ENCODE assay signal across 8 cellular contexts in genomic region chr1:198156111-198156744, GRCh38. TPM values are rescaled to one million over a fixed set of nuclear protein-coding genes. Genes with fewer than 3 reads are reported as not detected.
DNase-seq lines count a peak whose midpoint lies in the region; ATAC-seq, FAIRE-seq and TF ChIP-seq lines count a peak whose summit lies in the region.

No MANE protein-coding gene starts in this region.

- H3K36me3 Mint-ChIP-seq in T-helper 17 cell (ENCODE audit: low read depth) (peaks cover 5% of the 10 kb centered on the region), astrocyte (ENCODE audit: low read depth, unreplicated experiment) (peaks cover 2% of the 10 kb centered on the region)

- H3K4me3 Mint-ChIP-seq in T-helper 17 cell = peak overlapping the region; percentile 100
- peak overlapping the region; percentile 88 for H3K4me3 Mint-ChIP-seq in astrocyte (ENCODE audit: unreplicated experiment)

- H3K27ac Mint-ChIP-seq in T-helper 17 cell (peak overlapping the region; percentile 100), astrocyte (ENCODE audit: unreplicated experiment) (peak overlapping the region; percentile 85)

- H4K20me1 ChIP-seq in astrocyte (ENCODE audit: insufficient read depth, low read length) = peaks cover 19% of the 10 kb centered on the region

- H3K9me3 ChIP-seq in T-helper 17 cell (ENCODE audit: control insufficient read depth, low read length, poor library complexity, severe bottlenecking) (no peaks in the 10 kb centered on the region), astrocyte (ENCODE audit: insufficient read depth, low read depth, low read length) (no peaks in the 10 kb centered on the region)

- H3K36me3 ChIP-seq in astrocyte (ENCODE audit: insufficient read depth, low read length) = no peaks in the 10 kb centered on the region

- H3K27ac ChIP-seq in astrocyte (ENCODE audit: low read depth, low read length) = peak overlapping the region; percentile 82

- DNase-seq in NCI-H1092 (lab: John Stamatoyannopoulos, UW) (peak; percentile 37), T-helper 17 cell (peak; percentile 21 to 57 (median 47)), astrocyte (ENCODE audit: low read depth) (peak; percentile 75), iPS DF 4.7 (ENCODE audit: extremely low read depth, low spot score) (peak; percentile 60), skeletal muscle cell (ENCODE audit: low read depth) (no peak), DMS79 (lab: John Stamatoyannopoulos, UW) (no peak)

- peak; percentile 5 for FAIRE-seq in astrocyte (lab: Jason Lieb, UNC)

- peaks cover 26% of the 10 kb centered on the region for H3K4me1 Mint-ChIP-seq in T-helper 17 cell
- H3K4me1 Mint-ChIP-seq in astrocyte (ENCODE audit: low read depth, unreplicated experiment) = peaks cover 29% of the 10 kb centered on the region

- H3K79me2 ChIP-seq in astrocyte (ENCODE audit: insufficient read depth, low read length) = peaks cover 44% of the 10 kb centered on the region

- ATAC-seq in HG02571 (IDR thresholded peaks at IDR 0.05; ENCODE audit: unreplicated experiment) (peak; percentile 24), T-helper 17 cell (peak; percentile 48)

- no peaks in the 10 kb centered on the region for H3K9me3 Mint-ChIP-seq in astrocyte (ENCODE audit: unreplicated experiment)

- no peaks in the 10 kb centered on the region for H3K27me3 ChIP-seq in astrocyte (ENCODE audit: insufficient read depth, low read length)

- H3K9ac ChIP-seq in astrocyte (ENCODE audit: low read length) = peak overlapping the region; percentile 95

- peak overlapping the region; percentile 80 for H3K4me3 ChIP-seq in GM08714 (ENCODE audit: low read length)
- peak overlapping the region; percentile 93 for H3K4me3 ChIP-seq in astrocyte (ENCODE audit: insufficient read depth, low read depth, low read length)
- peak overlapping the region; percentile 91 for H3K4me3 ChIP-seq in skeletal muscle cell (ENCODE audit: low read depth, low read length)

- peaks cover 37% of the 10 kb centered on the region for H3K4me1 ChIP-seq in astrocyte (ENCODE audit: insufficient read depth, low read length)

- H3K27me3 Mint-ChIP-seq in T-helper 17 cell = no peaks in the 10 kb centered on the region
- H3K27me3 Mint-ChIP-seq in astrocyte (ENCODE audit: low read depth, unreplicated experiment) = no peaks in the 10 kb centered on the region

- H3K4me2 ChIP-seq in astrocyte (ENCODE audit: low read length) = peak overlapping the region; percentile 91

- TF ChIP-seq CTCF in astrocyte (IDR thresholded peaks at IDR 0.05; ENCODE audit: insufficient read depth, low read depth, low read length) = peak; percentile 88

- peak overlapping the region; percentile 50 for H2AFZ ChIP-seq in astrocyte (ENCODE audit: low read depth, low read length)

RNA-seq across cellular contexts. Expression of gene NEK7, which starts 0.6 kb away (rescaled TPM):
- total RNA-seq in T-helper 17 cell = 10 to 100 TPM; 42.1 to 50.4 TPM
- 119 and 125 TPM in 2 replicates for total RNA-seq in astrocyte

Comparison
In these comparisons a context has a peak if more than half of its experiments do, and no peak if none do; other contexts are left out.
1. DNase-seq: peak in NCI-H1092 (single experiment), T-helper 17 cell (3 of 3), astrocyte (single experiment) and iPS DF 4.7 (single experiment); none in skeletal muscle cell (single experiment) and DMS79 (single experiment).
2. Peak in every context shown above with its lines, with median percentiles within 50 percentile points of each other: H3K4me3 ChIP-seq.